ENCODE assay signal across 20 cellular contexts in the genomic region with DNA sequence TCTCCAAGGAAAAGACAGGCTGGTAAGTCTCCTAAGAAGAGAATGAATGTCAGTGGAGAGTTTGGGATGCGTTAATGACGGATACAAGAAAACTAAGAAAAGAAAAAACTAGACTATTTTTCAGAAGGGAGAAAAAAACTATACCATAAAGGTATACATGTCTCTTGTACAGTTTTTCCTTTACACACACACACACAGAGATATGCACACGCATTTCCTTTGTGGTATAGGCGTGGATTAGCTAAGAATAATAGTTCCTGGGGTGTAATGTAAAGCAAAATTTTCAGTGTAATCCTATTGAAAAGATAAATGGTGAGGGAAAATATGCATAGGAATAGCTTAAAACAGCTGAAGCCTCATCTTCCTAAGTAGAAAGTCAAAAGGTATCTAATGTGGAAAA. TPM values are rescaled to one million over a fixed set of nuclear protein-coding genes. Genes with fewer than 3 reads are reported as not detected.
DNase-seq lines count a peak whose midpoint lies in the region; ATAC-seq, FAIRE-seq and TF ChIP-seq lines count a peak whose summit lies in the region.
"Had no signal": no experiment of that assay in that cellular context is flagged by ENCODE, and none has a peak within 500 bp of the region (broad histone marks: within the 10 kb centered on the region; RNA-seq: fewer than 3 reads in every experiment).

No MANE protein-coding gene starts in this region.

- H3K27me3 Mint-ChIP-seq in activated CD4-positive, alpha-beta T cell treated with anti-CD3 and anti-CD28 coated beads, Interleukin-2, amount 10 ng/mL, durations not matched to agents 24 days and 14 days = no peaks in the 10 kb centered on the region
- no peaks in the 10 kb centered on the region for H3K27me3 Mint-ChIP-seq in activated naive CD8-positive, alpha-beta T cell treated with anti-CD3 and anti-CD28 coated beads, Interleukin-2, amount 50 U/mL, for 24 hours
- peaks cover 3% of the 10 kb centered on the region for H3K27me3 Mint-ChIP-seq in nephron progenitor cell (ENCODE audit: low read depth, poor library complexity)
- H3K27me3 Mint-ChIP-seq: activated B cell treated with CpG ODN at 0.5 μM for 24 hours had no signal

- in situ Hi-C loops in KBM-7 (cut with MboI; ENCODE audit: low pct_unique_long_range_greater_than_20kb, low sequenced_read_pairs) (no loop called here), HepG2 (cut with HindIII; ENCODE audit: extremely low pct_ligation_motif_present, low pct_unique_long_range_greater_than_20kb) (loop anchor here (5.0 to 10.0 kb wide), 2 partner anchors 134 to 171 kb away; partner anchors contain the start of gene SLC27A2)

- TF ChIP-seq EP300 in HepG2 (IDR thresholded peaks at IDR 0.05; ENCODE audit: low read depth in 2 of 2, low read length in 2 of 2) (no peak), HepG2 (CRISPR knock-in tag; IDR thresholded peaks at IDR 0.05; ENCODE audit: borderline replicate concordance) (no peak)

- no peak for TF ChIP-seq RAD21 in HepG2 (CRISPR knock-in tag; IDR thresholded peaks at IDR 0.05)

- H3K79me2 ChIP-seq in Loucy (ENCODE audit: insufficient read depth, low read length) = peaks cover 69% of the 10 kb centered on the region
- H3K79me2 ChIP-seq in HepG2 (ENCODE audit: insufficient read depth, low read length) = peaks cover 2% of the 10 kb centered on the region

- POLR2A ChIA-PET in HepG2 (lab: Yijun Ruan, JAX) = no interaction called here

- H3K36me3 ChIP-seq in Loucy (ENCODE audit: insufficient read depth, low read length) (peaks cover 3% of the 10 kb centered on the region; the same call in 1 of the 2 replicates), HepG2 (replicated peaks in 1 of 2; ENCODE audit: control insufficient read depth in 1 of 2, insufficient read depth in 2 of 2, low read length in 2 of 2) (no peaks in the 10 kb centered on the region; a peak in 1 of 5 replicates)
- H3K36me3 ChIP-seq: stomach, upper lobe of right lung had no signal

- H3K27ac ChIP-seq in HepG2 (ENCODE audit: extremely low read length, insufficient read depth, low read length) = no peak overlapping the region
- H3K27ac ChIP-seq: stomach, upper lobe of right lung had no signal

- no TSS peak for BruUV-seq in HepG2 (replicated peaks; lab: Mats Ljungman, UMichigan)

- H3K9me3 Mint-ChIP-seq in activated CD4-positive, alpha-beta T cell treated with anti-CD3 and anti-CD28 coated beads, Interleukin-2, amount 10 ng/mL, durations not matched to agents 24 days and 14 days = no peaks in the 10 kb centered on the region
- H3K9me3 Mint-ChIP-seq in activated naive CD8-positive, alpha-beta T cell treated with anti-CD3 and anti-CD28 coated beads, Interleukin-2, amount 50 U/mL, for 24 hours = no peaks in the 10 kb centered on the region
- H3K9me3 Mint-ChIP-seq in nephron progenitor cell = no peaks in the 10 kb centered on the region
- H3K9me3 Mint-ChIP-seq: activated B cell treated with CpG ODN at 0.5 μM for 24 hours had no signal

- peak overlapping the region; percentile 72 for H3K4me3 Mint-ChIP-seq in activated CD4-positive, alpha-beta T cell treated with anti-CD3 and anti-CD28 coated beads, Interleukin-2, amount 10 ng/mL, durations not matched to agents 24 days and 14 days
- peak overlapping the region; percentile 56 for H3K4me3 Mint-ChIP-seq in activated naive CD8-positive, alpha-beta T cell treated with anti-CD3 and anti-CD28 coated beads, Interleukin-2, amount 50 U/mL, for 24 hours
- H3K4me3 Mint-ChIP-seq in nephron progenitor cell = no peak overlapping the region
- H3K4me3 Mint-ChIP-seq: activated B cell treated with CpG ODN at 0.5 μM for 24 hours, neural crest cell had no signal

- CTCF ChIA-PET in HepG2 (lab: Yijun Ruan, JAX; ENCODE audit: low intra/inter-chr PET ratio, low total read pairs) = no interaction called here

- peak overlapping the region; percentile 74 for H3K27ac Mint-ChIP-seq in activated CD4-positive, alpha-beta T cell treated with anti-CD3 and anti-CD28 coated beads, Interleukin-2, amount 10 ng/mL, durations not matched to agents 24 days and 14 days
- H3K27ac Mint-ChIP-seq in activated naive CD8-positive, alpha-beta T cell treated with anti-CD3 and anti-CD28 coated beads, Interleukin-2, amount 50 U/mL, for 24 hours = peak overlapping the region; percentile 57
- peak overlapping the region; percentile 58 for H3K27ac Mint-ChIP-seq in nephron progenitor cell
- H3K27ac Mint-ChIP-seq: activated B cell treated with CpG ODN at 0.5 μM for 24 hours had no signal

- DNase-seq in activated CD4-positive, alpha-beta T cell treated with anti-CD3 and anti-CD28 coated beads, Interleukin-2, amount 10 ng/mL, durations not matched to agents 24 days and 14 days = no peak
- DNase-seq in activated CD4-positive, alpha-beta T cell treated with anti-CD3 and anti-CD28 coated beads, Interleukin-2, amount 50 U/mL, for 4 hours = no peak
- DNase-seq in activated naive CD8-positive, alpha-beta T cell treated with anti-CD3 and anti-CD28 coated beads, Interleukin-2, amount 50 U/mL, for 24 hours = no peak
- DNase-seq in nephron progenitor cell (no peak), KBM-7 (no peak), HepG2 (ENCODE audit: low spot score) (no peak), RPMI8226 (no peak)
- DNase-seq: activated B cell treated with CpG ODN at 0.5 μM for 24 hours, aorta, mammary epithelial cell, NCI-H146, stomach, upper lobe of right lung had no signal

- H3K4me1 ChIP-seq in Loucy (ENCODE audit: insufficient read depth, low read length, poor library complexity, severe bottlenecking) = peaks cover 8% of the 10 kb centered on the region
- no peaks in the 10 kb centered on the region for H3K4me1 ChIP-seq in HepG2 (ENCODE audit: insufficient read depth, low read length)
- H3K4me1 ChIP-seq: upper lobe of right lung had no signal

- FAIRE-seq in HepG2 (lab: Jason Lieb, UNC) = no peak
- FAIRE-seq: A204.1, keratinocyte had no signal

- H4K20me1 ChIP-seq in Loucy (ENCODE audit: insufficient read depth, low read length, poor library complexity, severe bottlenecking) (peaks cover 19% of the 10 kb centered on the region), HepG2 (ENCODE audit: insufficient read depth, low read length) (no peaks in the 10 kb centered on the region)

- TF ChIP-seq CTCF in Loucy (conservative IDR thresholded peaks at IDR 0.05; ENCODE audit: low read length) = no peak
- no peak for TF ChIP-seq CTCF in nephron progenitor cell (IDR thresholded peaks at IDR 0.05)
- no peak for TF ChIP-seq CTCF in HepG2 (CRISPR knock-in tag; IDR thresholded peaks at IDR 0.05)

- intact Hi-C loops in activated CD4-positive, alpha-beta T cell treated with anti-CD3 and anti-CD28 coated beads, Interleukin-2, amount 10 ng/mL, durations not matched to agents 24 days and 14 days (cut with micrococcal nuclease) = loop anchor here (5.0 to 10.0 kb wide), 4 partner anchors 76 to 1084 kb away; no protein-coding TSS in a partner anchor
- intact Hi-C loops in HepG2 (cut with micrococcal nuclease; ENCODE audit: unreplicated experiment) = no loop called here

- H3K9me3 ChIP-seq in Loucy (ENCODE audit: insufficient read depth, low read depth, low read length) (no peaks in the 10 kb centered on the region), HepG2 (ENCODE audit: low read length) (no peaks in the 10 kb centered on the region)
- H3K9me3 ChIP-seq: stomach, upper lobe of right lung had no signal

- H3K27me3 ChIP-seq in Loucy (ENCODE audit: insufficient read depth, low read length, poor library complexity, severe bottlenecking) (no peaks in the 10 kb centered on the region), HepG2 (ENCODE audit: control insufficient read depth in 1 of 2, insufficient read depth in 2 of 2, low read length in 2 of 2) (no peaks in the 10 kb centered on the region)
- H3K27me3 ChIP-seq: stomach, upper lobe of right lung had no signal

- H3K9ac ChIP-seq in Loucy (ENCODE audit: low read depth, low read length, poor library complexity, severe bottlenecking) (peak overlapping the region; percentile 27), HepG2 (ENCODE audit: insufficient read depth, low read depth, low read length) (no peak overlapping the region)

- peak overlapping the region; percentile 58 for H3K4me2 ChIP-seq in Loucy (ENCODE audit: low read depth, low read length, poor library complexity, severe bottlenecking)
- H3K4me2 ChIP-seq in HepG2 (ENCODE audit: low read depth, low read length) = no peak overlapping the region

- H3K36me3 Mint-ChIP-seq in activated CD4-positive, alpha-beta T cell treated with anti-CD3 and anti-CD28 coated beads, Interleukin-2, amount 10 ng/mL, durations not matched to agents 24 days and 14 days (ENCODE audit: low read depth) = peaks cover 8% of the 10 kb centered on the region
- H3K36me3 Mint-ChIP-seq in activated naive CD8-positive, alpha-beta T cell treated with anti-CD3 and anti-CD28 coated beads, Interleukin-2, amount 50 U/mL, for 24 hours (ENCODE audit: low read depth) = peaks cover 3% of the 10 kb centered on the region
- H3K36me3 Mint-ChIP-seq in nephron progenitor cell (ENCODE audit: low read depth) = peaks cover 11% of the 10 kb centered on the region

- 0 out of 2 replicates have a peak, but pooled peaks cover 4% of the 10 kb centered on the region for H3F3A ChIP-seq in Loucy (ENCODE audit: low read depth)

- peaks cover 28% of the 10 kb centered on the region for H3K4me1 Mint-ChIP-seq in activated CD4-positive, alpha-beta T cell treated with anti-CD3 and anti-CD28 coated beads, Interleukin-2, amount 10 ng/mL, durations not matched to agents 24 days and 14 days
- H3K4me1 Mint-ChIP-seq in activated naive CD8-positive, alpha-beta T cell treated with anti-CD3 and anti-CD28 coated beads, Interleukin-2, amount 50 U/mL, for 24 hours = peaks cover 17% of the 10 kb centered on the region
- H3K4me1 Mint-ChIP-seq in nephron progenitor cell = no peaks in the 10 kb centered on the region

- no peak for TF ChIP-seq POLR2A in HepG2 (IDR thresholded peaks at IDR 0.05; ENCODE audit: insufficient read depth in 1 of 2, low read depth in 2 of 2, low read length in 2 of 2)

- WGBS in HepG2 (ENCODE audit: low lambda C conversion rate) = 94% methylated on average over 4 of the region's 4 CpGs

- no peaks in the 10 kb centered on the region for H3K9me2 ChIP-seq in Loucy (replicated peaks; ENCODE audit: low read depth, low read length)

- H2AFZ ChIP-seq in Loucy (ENCODE audit: low read length) (no peak overlapping the region), HepG2 (ENCODE audit: low read length) (no peak overlapping the region)

- no peak for ATAC-seq in activated naive CD8-positive, alpha-beta T cell treated with anti-CD3 and anti-CD28 coated beads, Interleukin-2, amount 50 U/mL, for 24 hours
- no peak for ATAC-seq in HepG2
- ATAC-seq: upper lobe of right lung had no signal

- peak overlapping the region; percentile 28 for H3K4me3 ChIP-seq in Loucy (ENCODE audit: low read length, poor library complexity, severe bottlenecking)
- no peak overlapping the region for H3K4me3 ChIP-seq in HepG2 (replicated peaks in 1 of 3; ENCODE audit: insufficient read depth in 1 of 3, low read depth in 2 of 3, low read length in 3 of 3)
- H3K4me3 ChIP-seq: stomach, upper lobe of right lung had no signal

RNA-seq across cellular contexts. Expression of gene GABPB1, which starts 36.3 kb away (rescaled TPM):
- 78.3 and 79.5 TPM in 2 replicates for total RNA-seq in activated CD4-positive, alpha-beta T cell treated with anti-CD3 and anti-CD28 coated beads, Interleukin-2, amount 10 ng/mL, durations not matched to agents 24 days and 14 days
- 39.5 and 50.8 TPM in 2 replicates for total RNA-seq in HepG2 (2016; rRNA removed; fragmentation: Illumina TruSeq; extraction: Trizol)
- total RNA-seq in HepG2 (2016; cell fraction: cytosol; rRNA removed; fragmentation: Illumina TruSeq; extraction: Trizol; ENCODE audit: low read depth) = 20.3 and 21.4 TPM in 2 replicates
- 39.6 and 53.8 TPM in 2 replicates for total RNA-seq in HepG2 (2016; cell fraction: insoluble cytoplasmic fraction; rRNA removed; fragmentation: Illumina TruSeq; extraction: Trizol)
- 21.1 and 26.8 TPM in 2 replicates for total RNA-seq in HepG2 (2016; cell fraction: membrane; rRNA removed; fragmentation: Illumina TruSeq; extraction: Trizol)
- 26.7 and 32.6 TPM in 2 replicates for total RNA-seq in HepG2 (2016; cell fraction: nucleus; rRNA removed; fragmentation: Illumina TruSeq; extraction: Trizol)
- 17.3 and 17.5 TPM in 2 replicates for polyA plus RNA-seq in HepG2 (2011; rRNA removed)
- 14.7 and 16.5 TPM in 2 replicates for polyA plus RNA-seq in HepG2 (2011; cell fraction: cytosol; rRNA removed)
- polyA plus RNA-seq in HepG2 (2011; cell fraction: nucleus; rRNA removed) = 13.3 and 13.7 TPM in 2 replicates
- 16.1 and 16.5 TPM in 2 replicates for polyA plus RNA-seq in HepG2 (2012)
- polyA plus RNA-seq in HepG2 (2016; cell fraction: cytosol; fragmentation: Illumina TruSeq; extraction: Trizol; ENCODE audit: low read depth) = 4.0 and 4.5 TPM in 2 replicates
- polyA plus RNA-seq in HepG2 (2016; cell fraction: insoluble cytoplasmic fraction; fragmentation: Illumina TruSeq; extraction: Trizol; ENCODE audit: low read depth) = 41.6 and 42.3 TPM in 2 replicates
- 7.4 and 10.3 TPM in 2 replicates for polyA plus RNA-seq in HepG2 (2016; cell fraction: membrane; fragmentation: Illumina TruSeq; extraction: Trizol; ENCODE audit: low read depth)
- 29.3 and 31.2 TPM in 2 replicates for polyA plus RNA-seq in HepG2 (2016; cell fraction: nucleus; fragmentation: Illumina TruSeq; extraction: Trizol; ENCODE audit: insufficient read depth, low read depth)
- 18.7 and 35.6 TPM in 2 replicates for polyA minus RNA-seq in HepG2 (2011; rRNA and poly(A)+ RNA removed; ENCODE audit: low replicate concordance)
- 16.2 and 16.9 TPM in 2 replicates for polyA minus RNA-seq in HepG2 (2011; cell fraction: cytosol; rRNA and poly(A)+ RNA removed)
- 26.9 and 28.7 TPM in 2 replicates for polyA minus RNA-seq in HepG2 (2011; cell fraction: nucleus; rRNA and poly(A)+ RNA removed)

RNA-seq across cellular contexts. Expression of gene HDC, which starts 53.2 kb away (rescaled TPM):
- total RNA-seq in activated CD4-positive, alpha-beta T cell treated with anti-CD3 and anti-CD28 coated beads, Interleukin-2, amount 10 ng/mL, durations not matched to agents 24 days and 14 days = 2.7 and 3.1 TPM in 2 replicates
- not detected in 2 replicates for total RNA-seq in HepG2 (2016; rRNA removed; fragmentation: Illumina TruSeq; extraction: Trizol)
- total RNA-seq in HepG2 (2016; cell fraction: cytosol; rRNA removed; fragmentation: Illumina TruSeq; extraction: Trizol; ENCODE audit: low read depth) = not detected in 2 replicates
- not detected in 2 replicates for total RNA-seq in HepG2 (2016; cell fraction: insoluble cytoplasmic fraction; rRNA removed; fragmentation: Illumina TruSeq; extraction: Trizol)
- not detected in 2 replicates for total RNA-seq in HepG2 (2016; cell fraction: membrane; rRNA removed; fragmentation: Illumina TruSeq; extraction: Trizol)
- not detected in 2 replicates for total RNA-seq in HepG2 (2016; cell fraction: nucleus; rRNA removed; fragmentation: Illumina TruSeq; extraction: Trizol)
- polyA plus RNA-seq in HepG2 (2011; rRNA removed) = not detected in 2 replicates
- not detected in 2 replicates for polyA plus RNA-seq in HepG2 (2011; cell fraction: cytosol; rRNA removed)
- polyA plus RNA-seq in HepG2 (2011; cell fraction: nucleus; rRNA removed) = 0.19 TPM in 1 of 2 replicates, not detected in the other
- polyA plus RNA-seq in HepG2 (2012) = not detected in 2 replicates
- polyA plus RNA-seq in HepG2 (2016; cell fraction: cytosol; fragmentation: Illumina TruSeq; extraction: Trizol; ENCODE audit: low read depth) = not detected in 2 replicates
- polyA plus RNA-seq in HepG2 (2016; cell fraction: insoluble cytoplasmic fraction; fragmentation: Illumina TruSeq; extraction: Trizol; ENCODE audit: low read depth) = not detected in 2 replicates
- polyA plus RNA-seq in HepG2 (2016; cell fraction: membrane; fragmentation: Illumina TruSeq; extraction: Trizol; ENCODE audit: low read depth) = not detected in 2 replicates
- not detected in 2 replicates for polyA plus RNA-seq in HepG2 (2016; cell fraction: nucleus; fragmentation: Illumina TruSeq; extraction: Trizol; ENCODE audit: insufficient read depth, low read depth)
- polyA minus RNA-seq in HepG2 (2011; rRNA and poly(A)+ RNA removed; ENCODE audit: low replicate concordance) = 1.1 TPM in 1 of 2 replicates, not detected in the other
- polyA minus RNA-seq in HepG2 (2011; cell fraction: cytosol; rRNA and poly(A)+ RNA removed) = not detected in 2 replicates
- not detected in 2 replicates for polyA minus RNA-seq in HepG2 (2011; cell fraction: nucleus; rRNA and poly(A)+ RNA removed)
- total RNA-seq: activated B cell treated with CpG ODN at 0.5 μM for 24 hours, mammary epithelial cell, MCF 10A, renal cortical epithelial cell, RPMI7951 had no signal
- polyA plus RNA-seq: keratinocyte, mammary epithelial cell had no signal
